18 cellular contexts compared by ENCODE assay signal in genomic region chr20:10385850-10386544, GRCh38. TPM values are rescaled to one million over a fixed set of nuclear protein-coding genes. Genes with fewer than 3 reads are reported as not detected.
DNase-seq lines count a peak whose midpoint lies in the region; ATAC-seq, FAIRE-seq and TF ChIP-seq lines count a peak whose summit lies in the region.
"Had no signal": no experiment of that assay in that cellular context is flagged by ENCODE, and none has a peak within 500 bp of the region (broad histone marks: within the 10 kb centered on the region; RNA-seq: fewer than 3 reads in every experiment).

No MANE protein-coding gene starts in this region.

- H3K9ac ChIP-seq in HepG2 (ENCODE audit: insufficient read depth, low read depth, low read length): no peak overlapping the region
- no peak overlapping the region for H3K9ac ChIP-seq in K562 (ENCODE audit: insufficient read depth in 1 of 2, low read depth in 2 of 2, low read length in 2 of 2)
- H3K9ac ChIP-seq: GM23248 had no signal

- no peaks in the 10 kb centered on the region for H4K20me1 ChIP-seq in HepG2 (ENCODE audit: insufficient read depth, low read length)
- no peaks in the 10 kb centered on the region for H4K20me1 ChIP-seq in K562 (replicated peaks; ENCODE audit: control insufficient read depth, insufficient read depth, low read length)

- DNase-seq in HepG2 (ENCODE audit: low spot score) (no peak), right lobe of liver (no peak), K562 (ENCODE audit: extremely low read depth in 1 of 4, low spot score in 3 of 4) (peak in 1 of 4 experiments; percentile 3), fibroblast of villous mesenchyme (ENCODE audit: low read depth) (peak; percentile 46), type B pancreatic cell (ENCODE audit: extremely low spot score, unreplicated experiment) (no peak), medulla oblongata (ENCODE audit: extremely low spot score) (no peak), urothelium cell line (ENCODE audit: low spot score) (no peak)
- DNase-seq: Calu3; CD4-positive, alpha-beta T cell; GM23248; NCI-H2029; NCI-H526; NK-92 treated with Interleukin-12 subunit alpha and Interleukin-12 subunit beta, amount 100 ng/mL, for 24 hours; SJCRH30 had no signal

- TF ChIP-seq EP300 in HepG2 (IDR thresholded peaks at IDR 0.05; ENCODE audit: low read depth in 2 of 2, low read length in 2 of 2) (no peak), HepG2 (CRISPR knock-in tag; IDR thresholded peaks at IDR 0.05; ENCODE audit: borderline replicate concordance) (no peak), K562 (IDR thresholded peaks at IDR 0.05; ENCODE audit: low read length) (no peak)

- TF ChIP-seq RAD21 in HepG2 (CRISPR knock-in tag; IDR thresholded peaks at IDR 0.05) (no peak), K562 (CRISPR knock-in tag; conservative IDR thresholded peaks at IDR 0.05 in 1 of 2, IDR thresholded peaks at IDR 0.05 in 1 of 2) (no peak)

- H3K36me3 Mint-ChIP-seq in type B pancreatic cell: peaks cover 4% of the 10 kb centered on the region

- 83% methylated on average over 4 of the region's 4 CpGs for WGBS in HepG2 (ENCODE audit: low lambda C conversion rate)
- 67% methylated on average over 4 of the region's 4 CpGs for WGBS in right lobe of liver (ENCODE audit: insufficient coverage, low coverage, low lambda C conversion rate, missing lambda C conversion rate)
- 0% methylated on average over 4 of the region's 4 CpGs for WGBS in K562 (ENCODE audit: insufficient coverage, low coverage, missing lambda C conversion rate)

- FAIRE-seq in HepG2 (lab: Jason Lieb, UNC) (peak; percentile 4), K562 (lab: Jason Lieb, UNC) (no peak), urothelium cell line (lab: Jason Lieb, UNC) (no peak)
- FAIRE-seq: GM19239 had no signal

- H3K4me3 ChIP-seq in HepG2 (replicated peaks in 1 of 3; ENCODE audit: insufficient read depth in 1 of 3, low read depth in 2 of 3, low read length in 3 of 3) (no peak overlapping the region), right lobe of liver (no peak overlapping the region), K562 (no peak overlapping the region), fibroblast of villous mesenchyme (ENCODE audit: low read depth, low read length) (no peak overlapping the region)
- H3K4me3 ChIP-seq: GM23248, SJCRH30 had no signal

- H3K4me1 ChIP-seq in HepG2 (ENCODE audit: insufficient read depth, low read length): peaks cover 17% of the 10 kb centered on the region
- H3K4me1 ChIP-seq in right lobe of liver: no peaks in the 10 kb centered on the region
- H3K4me1 ChIP-seq in K562 (replicated peaks in 1 of 2; ENCODE audit: control insufficient read depth in 2 of 2, insufficient read depth in 2 of 2, low read length in 2 of 2): no peaks in the 10 kb centered on the region
- H3K4me1 ChIP-seq: SJCRH30 had no signal

- peaks cover 29% of the 10 kb centered on the region for H3K4me1 Mint-ChIP-seq in type B pancreatic cell (ENCODE audit: unreplicated experiment)
- H3K4me1 Mint-ChIP-seq: B cell had no signal

- no peak for ATAC-seq in HepG2
- ATAC-seq in right lobe of liver: no peak
- ATAC-seq in K562: no peak
- no peak for ATAC-seq in GM21825 (IDR thresholded peaks at IDR 0.05; ENCODE audit: unreplicated experiment)

- in situ Hi-C loops in HepG2 (cut with HindIII; ENCODE audit: extremely low pct_ligation_motif_present, low pct_unique_long_range_greater_than_20kb): no loop called here
- in situ Hi-C loops in K562 (cut with MboI): no loop called here

- H3K79me2 ChIP-seq in HepG2 (ENCODE audit: insufficient read depth, low read length) (no peaks in the 10 kb centered on the region), K562 (ENCODE audit: control insufficient read depth, insufficient read depth, low read length) (no peaks in the 10 kb centered on the region)

- H3K27me3 Mint-ChIP-seq in type B pancreatic cell: peaks cover 19% of the 10 kb centered on the region

- H3K27ac Mint-ChIP-seq in type B pancreatic cell: no peak overlapping the region
- H3K27ac Mint-ChIP-seq: B cell; CD4-positive, alpha-beta T cell had no signal

- POLR2A ChIA-PET in HepG2 (lab: Yijun Ruan, JAX): no interaction called here
- POLR2A ChIA-PET in K562 (lab: Yijun Ruan, JAX): interaction anchor here (0.5 to 0.7 kb wide), 2 partner anchors 49 to 1347 kb away, joined by 3 read pairs; no protein-coding TSS in a partner anchor

- H3K9me3 Mint-ChIP-seq in type B pancreatic cell: peaks cover 18% of the 10 kb centered on the region
- H3K9me3 Mint-ChIP-seq: CD4-positive, alpha-beta T cell had no signal

- H3K4me2 ChIP-seq in HepG2 (ENCODE audit: low read depth, low read length) (no peak overlapping the region), K562 (ENCODE audit: insufficient read depth, low read length) (no peak overlapping the region)

- BruUV-seq in HepG2 (replicated peaks; lab: Mats Ljungman, UMichigan) (no TSS peak), K562 (replicated peaks; lab: Mats Ljungman, UMichigan) (no TSS peak)

- H2AFZ ChIP-seq in HepG2 (ENCODE audit: low read length): no peak overlapping the region
- H2AFZ ChIP-seq in K562 (ENCODE audit: low read depth, low read length): no peak overlapping the region
- H2AFZ ChIP-seq: GM23248 had no signal

- no peaks in the 10 kb centered on the region for H3K27me3 ChIP-seq in HepG2 (ENCODE audit: control insufficient read depth in 1 of 2, insufficient read depth in 2 of 2, low read length in 2 of 2)
- no peaks in the 10 kb centered on the region for H3K27me3 ChIP-seq in right lobe of liver
- H3K27me3 ChIP-seq in K562 (ENCODE audit: control insufficient read depth in 2 of 2, insufficient read depth in 2 of 2, low read length in 2 of 2): no peaks in the 10 kb centered on the region; a peak in 1 of 5 replicates

- H3K9me1 ChIP-seq in K562 (ENCODE audit: control insufficient read depth, insufficient read depth, low read length): no peaks in the 10 kb centered on the region

- TF ChIP-seq CTCF in HepG2 (CRISPR knock-in tag; IDR thresholded peaks at IDR 0.05): no peak
- no peak for TF ChIP-seq CTCF in right lobe of liver (IDR thresholded peaks at IDR 0.05)
- TF ChIP-seq CTCF in K562 (IDR thresholded peaks at IDR 0.05 in 2 of 3, conservative IDR thresholded peaks at IDR 0.05 in 1 of 3; ENCODE audit: insufficient read depth in 2 of 3, low read depth in 1 of 3, low read length in 3 of 3): no peak
- no peak for TF ChIP-seq CTCF in fibroblast of villous mesenchyme (IDR thresholded peaks at IDR 0.05; ENCODE audit: insufficient read depth, low read depth, low read length)
- no peak for TF ChIP-seq CTCF in type B pancreatic cell (conservative IDR thresholded peaks at IDR 0.05)

- intact Hi-C loops in HepG2 (cut with micrococcal nuclease; ENCODE audit: unreplicated experiment) (no loop called here), right lobe of liver (cut with DNase I) (no loop called here), K562 (cut with micrococcal nuclease) (no loop called here)

- CTCF ChIA-PET in HepG2 (lab: Yijun Ruan, JAX; ENCODE audit: low intra/inter-chr PET ratio, low total read pairs): no interaction called here
- CTCF ChIA-PET in K562 (lab: Yijun Ruan, JAX; ENCODE audit: low intra/inter-chr PET ratio): no interaction called here

- H3K27ac ChIP-seq in HepG2 (ENCODE audit: extremely low read length, insufficient read depth, low read length) (no peak overlapping the region), right lobe of liver (no peak overlapping the region), K562 (ENCODE audit: extremely low read depth, low read depth, low read length) (no peak overlapping the region)
- H3K27ac ChIP-seq: GM23248, RWPE1, SJCRH30 had no signal

- no peak for TF ChIP-seq POLR2A in HepG2 (IDR thresholded peaks at IDR 0.05; ENCODE audit: insufficient read depth in 1 of 2, low read depth in 2 of 2, low read length in 2 of 2)
- no peak for TF ChIP-seq POLR2A in right lobe of liver (IDR thresholded peaks at IDR 0.05)
- TF ChIP-seq POLR2A in K562 (conservative IDR thresholded peaks at IDR 0.05): no peak

- H3K4me3 Mint-ChIP-seq in type B pancreatic cell: peak overlapping the region; percentile 10
- H3K4me3 Mint-ChIP-seq: B cell; CD4-positive, alpha-beta T cell had no signal

- H3K9me3 ChIP-seq in HepG2 (ENCODE audit: low read length) (peaks cover 5% of the 10 kb centered on the region; the same call in 1 of the 2 replicates), right lobe of liver (no peaks in the 10 kb centered on the region), K562 (replicated peaks; ENCODE audit: control insufficient read depth, insufficient read depth, low read depth, low read length) (no peaks in the 10 kb centered on the region)
- H3K9me3 ChIP-seq: SJCRH30 had no signal

- no peaks in the 10 kb centered on the region for H3K36me3 ChIP-seq in HepG2 (replicated peaks in 1 of 2; ENCODE audit: control insufficient read depth in 1 of 2, insufficient read depth in 2 of 2, low read length in 2 of 2)
- no peaks in the 10 kb centered on the region for H3K36me3 ChIP-seq in right lobe of liver
- H3K36me3 ChIP-seq in K562 (ENCODE audit: control insufficient read depth, insufficient read depth, low read length): no peaks in the 10 kb centered on the region
- H3K36me3 ChIP-seq: SJCRH30 had no signal

RNA-seq across cellular contexts. Expression of gene MKKS, which starts 48.0 kb away (rescaled TPM):
- total RNA-seq in HepG2 (2016; rRNA removed; fragmentation: Illumina TruSeq; extraction: Trizol) (26.7 and 44.8 TPM in 2 replicates), right lobe of liver (10 to 100 TPM; 11.4 to 17.6 (median 12.1) TPM), K562 (2014; rRNA removed) (6.4 and 6.8 TPM in 2 replicates), K562 (2014; rRNA removed; fragmentation: Illumina TruSeq; extraction: Trizol) (14.6 and 16.0 TPM in 2 replicates), K562 (2015; rRNA removed; fragmentation: Illumina TruSeq; extraction: Trizol) (10.9 and 11.3 TPM in 2 replicates), K562 (2021) (11.2 and 13.2 TPM in 2 replicates), fibroblast of villous mesenchyme (3.5 and 9.1 TPM in 2 replicates), type B pancreatic cell (ENCODE audit: low replicate concordance) (16.2 and 19.9 TPM in 2 replicates)
- 5.3 and 6.8 TPM in 2 replicates for total RNA-seq in HepG2 (2016; cell fraction: cytosol; rRNA removed; fragmentation: Illumina TruSeq; extraction: Trizol; ENCODE audit: low read depth)
- total RNA-seq in HepG2 (2016; cell fraction: insoluble cytoplasmic fraction; rRNA removed; fragmentation: Illumina TruSeq; extraction: Trizol): 25.8 and 43.2 TPM in 2 replicates
- total RNA-seq in HepG2 (2016; cell fraction: membrane; rRNA removed; fragmentation: Illumina TruSeq; extraction: Trizol): 38.7 and 41.1 TPM in 2 replicates
- 19.6 and 20.4 TPM in 2 replicates for total RNA-seq in HepG2 (2016; cell fraction: nucleus; rRNA removed; fragmentation: Illumina TruSeq; extraction: Trizol)
- polyA plus RNA-seq in HepG2 (2011; rRNA removed) (29.7 and 34.5 TPM in 2 replicates), K562 (2011; rRNA removed) (26.8 and 36.6 TPM in 2 replicates), K562 (2014; fragmentation: Illumina TruSeq; extraction: Trizol) (13.2 and 17.7 TPM in 2 replicates), K562 (2014; fragmentation: Nextera tagmentation; extraction: Ambion mirVana) (10 to 100 TPM in 1 of 2 experiments, 1 to 10 TPM in 1; 7.7 to 12.0 TPM), K562 (2014; rRNA removed) (13.5 and 14.8 TPM in 2 replicates)
- 14.1 and 21.7 TPM in 2 replicates for polyA plus RNA-seq in HepG2 (2011; cell fraction: cytosol; rRNA removed)
- 10.6 and 13.5 TPM in 2 replicates for polyA plus RNA-seq in HepG2 (2011; cell fraction: nucleus; rRNA removed)
- polyA plus RNA-seq in HepG2 (2012): 23.4 and 27.8 TPM in 2 replicates
- 8.1 and 13.3 TPM in 2 replicates for polyA plus RNA-seq in HepG2 (2016; cell fraction: cytosol; fragmentation: Illumina TruSeq; extraction: Trizol; ENCODE audit: low read depth)
- polyA plus RNA-seq in HepG2 (2016; cell fraction: insoluble cytoplasmic fraction; fragmentation: Illumina TruSeq; extraction: Trizol; ENCODE audit: low read depth): 46.7 and 49.7 TPM in 2 replicates
- 27.1 and 37.0 TPM in 2 replicates for polyA plus RNA-seq in HepG2 (2016; cell fraction: membrane; fragmentation: Illumina TruSeq; extraction: Trizol; ENCODE audit: low read depth)
- polyA plus RNA-seq in HepG2 (2016; cell fraction: nucleus; fragmentation: Illumina TruSeq; extraction: Trizol; ENCODE audit: insufficient read depth, low read depth): 28.9 and 30.4 TPM in 2 replicates
- 5.5 and 13.2 TPM in 2 replicates for polyA minus RNA-seq in HepG2 (2011; rRNA and poly(A)+ RNA removed; ENCODE audit: low replicate concordance)
- polyA minus RNA-seq in HepG2 (2011; cell fraction: cytosol; rRNA and poly(A)+ RNA removed): 8.6 and 10.6 TPM in 2 replicates
- 13.6 and 26.7 TPM in 2 replicates for polyA minus RNA-seq in HepG2 (2011; cell fraction: nucleus; rRNA and poly(A)+ RNA removed)
- 5.3 and 12.6 TPM in 2 replicates for total RNA-seq in K562 (2011; cell fraction: chromatin; rRNA removed; ENCODE audit: low replicate concordance)
- total RNA-seq in K562 (2011; cell fraction: nucleolus; rRNA removed): 2.5 and 3.2 TPM in 2 replicates
- total RNA-seq in K562 (2011; cell fraction: nucleoplasm; rRNA removed): 9.2 and 16.5 TPM in 2 replicates
- polyA plus RNA-seq in K562 (2011; cell fraction: cytosol; rRNA removed): 5.7 and 15.9 TPM in 2 replicates
- 8.2 and 16.8 TPM in 2 replicates for polyA plus RNA-seq in K562 (2011; cell fraction: nucleus; rRNA removed)
- polyA plus RNA-seq in K562 (2012): 10.7 and 16.5 TPM in 2 replicates
- polyA minus RNA-seq in K562 (2011; rRNA and poly(A)+ RNA removed): 16.3 and 26.2 TPM in 2 replicates
- 5.6 and 5.9 TPM in 2 replicates for polyA minus RNA-seq in K562 (2011; cell fraction: cytosol; rRNA and poly(A)+ RNA removed)
- polyA minus RNA-seq in K562 (2011; cell fraction: nucleus; rRNA and poly(A)+ RNA removed): 2.8 and 10.9 TPM in 2 replicates

RNA-seq across cellular contexts. Expression of gene SLX4IP, which starts 49.1 kb away (rescaled TPM):
- 7.3 and 9.5 TPM in 2 replicates for total RNA-seq in HepG2 (2016; rRNA removed; fragmentation: Illumina TruSeq; extraction: Trizol)
- 0.81 and 0.97 TPM in 2 replicates for total RNA-seq in HepG2 (2016; cell fraction: cytosol; rRNA removed; fragmentation: Illumina TruSeq; extraction: Trizol; ENCODE audit: low read depth)
- 6.8 and 8.5 TPM in 2 replicates for total RNA-seq in HepG2 (2016; cell fraction: insoluble cytoplasmic fraction; rRNA removed; fragmentation: Illumina TruSeq; extraction: Trizol)
- 3.8 and 4.3 TPM in 2 replicates for total RNA-seq in HepG2 (2016; cell fraction: membrane; rRNA removed; fragmentation: Illumina TruSeq; extraction: Trizol)
- total RNA-seq in HepG2 (2016; cell fraction: nucleus; rRNA removed; fragmentation: Illumina TruSeq; extraction: Trizol): 9.5 and 10.9 TPM in 2 replicates
- polyA plus RNA-seq in HepG2 (2011; rRNA removed): 3.1 and 3.6 TPM in 2 replicates
- polyA plus RNA-seq in HepG2 (2011; cell fraction: cytosol; rRNA removed): 1.6 and 1.8 TPM in 2 replicates
- polyA plus RNA-seq in HepG2 (2011; cell fraction: nucleus; rRNA removed): 5.5 and 5.7 TPM in 2 replicates
- 2.5 and 3.1 TPM in 2 replicates for polyA plus RNA-seq in HepG2 (2012)
- polyA plus RNA-seq in HepG2 (2016; cell fraction: cytosol; fragmentation: Illumina TruSeq; extraction: Trizol; ENCODE audit: low read depth): 0.32 and 0.38 TPM in 2 replicates
- polyA plus RNA-seq in HepG2 (2016; cell fraction: insoluble cytoplasmic fraction; fragmentation: Illumina TruSeq; extraction: Trizol; ENCODE audit: low read depth): 4.0 TPM in 2 replicates
- 1.1 and 1.2 TPM in 2 replicates for polyA plus RNA-seq in HepG2 (2016; cell fraction: membrane; fragmentation: Illumina TruSeq; extraction: Trizol; ENCODE audit: low read depth)
- polyA plus RNA-seq in HepG2 (2016; cell fraction: nucleus; fragmentation: Illumina TruSeq; extraction: Trizol; ENCODE audit: insufficient read depth, low read depth): 9.4 and 10.0 TPM in 2 replicates
- 4.8 and 8.5 TPM in 2 replicates for polyA minus RNA-seq in HepG2 (2011; rRNA and poly(A)+ RNA removed; ENCODE audit: low replicate concordance)
- polyA minus RNA-seq in HepG2 (2011; cell fraction: cytosol; rRNA and poly(A)+ RNA removed): 7.0 and 7.6 TPM in 2 replicates
- polyA minus RNA-seq in HepG2 (2011; cell fraction: nucleus; rRNA and poly(A)+ RNA removed): 17.0 and 21.4 TPM in 2 replicates
- 1 to 10 TPM; 2.0 to 4.0 (median 3.5) TPM for total RNA-seq in right lobe of liver
- 2.6 and 8.5 TPM in 2 replicates for total RNA-seq in K562 (2011; cell fraction: chromatin; rRNA removed; ENCODE audit: low replicate concordance)
- 2.2 and 2.8 TPM in 2 replicates for total RNA-seq in K562 (2011; cell fraction: nucleolus; rRNA removed)
- 5.3 and 7.3 TPM in 2 replicates for total RNA-seq in K562 (2011; cell fraction: nucleoplasm; rRNA removed)
- total RNA-seq in K562 (2014; rRNA removed): 2.8 and 2.9 TPM in 2 replicates
- 5.1 and 5.5 TPM in 2 replicates for total RNA-seq in K562 (2014; rRNA removed; fragmentation: Illumina TruSeq; extraction: Trizol)
- total RNA-seq in K562 (2015; rRNA removed; fragmentation: Illumina TruSeq; extraction: Trizol): 4.4 and 5.4 TPM in 2 replicates
- total RNA-seq in K562 (2021): 4.1 and 4.6 TPM in 2 replicates
- polyA plus RNA-seq in K562 (2011; rRNA removed): 2.5 and 3.2 TPM in 2 replicates
- polyA plus RNA-seq in K562 (2011; cell fraction: cytosol; rRNA removed): 1.3 and 2.3 TPM in 2 replicates
- 2.6 and 4.0 TPM in 2 replicates for polyA plus RNA-seq in K562 (2011; cell fraction: nucleus; rRNA removed)
- polyA plus RNA-seq in K562 (2012): 1.8 and 2.1 TPM in 2 replicates
- polyA plus RNA-seq in K562 (2014; fragmentation: Illumina TruSeq; extraction: Trizol): 2.2 and 2.9 TPM in 2 replicates
- polyA plus RNA-seq in K562 (2014; fragmentation: Nextera tagmentation; extraction: Ambion mirVana): 1 to 10 TPM; 3.5 to 5.9 TPM
- polyA plus RNA-seq in K562 (2014; rRNA removed): 1.4 and 1.5 TPM in 2 replicates
- 8.3 and 10.2 TPM in 2 replicates for polyA minus RNA-seq in K562 (2011; rRNA and poly(A)+ RNA removed)
- polyA minus RNA-seq in K562 (2011; cell fraction: cytosol; rRNA and poly(A)+ RNA removed): 5.1 and 5.4 TPM in 2 replicates
- 2.3 and 6.3 TPM in 2 replicates for polyA minus RNA-seq in K562 (2011; cell fraction: nucleus; rRNA and poly(A)+ RNA removed)
- 3.2 and 5.6 TPM in 2 replicates for total RNA-seq in fibroblast of villous mesenchyme
- total RNA-seq in type B pancreatic cell (ENCODE audit: low replicate concordance): 6.6 and 8.5 TPM in 2 replicates

Comparison
In these comparisons a context has a peak if more than half of its experiments do, and no peak if none do; other contexts are left out.
1. Of the 241 proteins assayed by ChIP-seq in both HepG2 and K562: peak only in HepG2: none; only in K562: NFIC; in both: none; in neither: 240.